In the genomic region with DNA sequence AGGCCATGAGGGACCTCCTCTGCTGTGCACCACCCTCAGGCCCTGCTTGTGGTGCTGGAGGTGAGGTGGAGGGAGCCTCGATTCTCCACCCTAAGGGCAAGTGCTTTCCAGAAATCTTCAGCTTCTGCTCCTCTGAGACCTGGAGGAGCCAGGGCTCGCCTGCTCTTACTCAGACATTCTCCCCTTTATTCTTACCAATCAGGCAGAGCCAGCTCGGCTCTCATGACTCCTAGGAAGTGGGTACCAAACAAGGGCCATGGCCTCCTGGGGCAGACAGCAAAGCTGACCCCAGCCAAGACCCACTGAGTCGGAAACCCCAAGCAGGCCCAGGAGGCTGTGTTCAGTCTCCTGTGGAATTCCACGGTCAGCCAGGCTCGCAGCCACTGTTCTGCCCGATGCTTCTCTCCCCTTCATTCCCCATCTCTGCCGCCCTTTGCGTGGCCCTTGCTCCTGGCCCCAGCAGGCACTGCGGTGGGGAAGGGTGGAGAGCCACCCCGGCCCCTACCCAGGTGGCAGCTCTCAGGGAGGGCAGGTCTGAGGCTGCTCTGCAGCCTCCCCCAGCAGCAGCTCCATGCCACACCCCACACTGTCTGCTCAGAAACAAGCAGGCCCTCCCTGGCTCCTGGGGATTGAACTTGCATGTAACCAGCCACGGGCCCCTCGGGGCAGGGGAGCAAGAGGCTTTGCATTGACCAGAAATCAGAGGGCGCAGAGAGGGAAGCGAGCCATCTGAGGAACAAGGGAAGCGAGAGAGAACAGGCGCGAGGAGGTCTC, we compare ENCODE assay signal across 1 cellular context.
TF ChIP-seq lines count a peak whose summit lies in the region.

No MANE protein-coding gene starts in this region.

TF ChIP-seq in SK-N-SH treated with all-trans-retinoic acid at 6 μM for 48 hours, 23 proteins besides CTCF, POLR2A, EP300 and RAD21 (continued from another document):
- TF ChIP-seq, protein P1, sequence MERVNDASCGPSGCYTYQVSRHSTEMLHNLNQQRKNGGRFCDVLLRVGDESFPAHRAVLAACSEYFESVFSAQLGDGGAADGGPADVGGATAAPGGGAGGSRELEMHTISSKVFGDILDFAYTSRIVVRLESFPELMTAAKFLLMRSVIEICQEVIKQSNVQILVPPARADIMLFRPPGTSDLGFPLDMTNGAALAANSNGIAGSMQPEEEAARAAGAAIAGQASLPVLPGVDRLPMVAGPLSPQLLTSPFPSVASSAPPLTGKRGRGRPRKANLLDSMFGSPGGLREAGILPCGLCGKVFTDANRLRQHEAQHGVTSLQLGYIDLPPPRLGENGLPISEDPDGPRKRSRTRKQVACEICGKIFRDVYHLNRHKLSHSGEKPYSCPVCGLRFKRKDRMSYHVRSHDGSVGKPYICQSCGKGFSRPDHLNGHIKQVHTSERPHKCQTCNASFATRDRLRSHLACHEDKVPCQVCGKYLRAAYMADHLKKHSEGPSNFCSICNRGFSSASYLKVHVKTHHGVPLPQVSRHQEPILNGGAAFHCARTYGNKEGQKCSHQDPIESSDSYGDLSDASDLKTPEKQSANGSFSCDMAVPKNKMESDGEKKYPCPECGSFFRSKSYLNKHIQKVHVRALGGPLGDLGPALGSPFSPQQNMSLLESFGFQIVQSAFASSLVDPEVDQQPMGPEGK (CRISPR knock-in tag; IDR thresholded peaks at IDR 0.05; ENCODE audit: borderline replicate concordance) = no peak
TF ChIP-seq in SK-N-SH treated with all-trans-retinoic acid at 6 μM for 48 hours: peak in this region for 0.
